21 cellular contexts compared by ENCODE assay signal in genomic region chr14:104373855-104374717, GRCh38.
"Had no signal": no experiment of that assay in that cellular context is flagged by ENCODE, and none has a peak within 500 bp of the region (broad histone marks: within the 10 kb centered on the region; RNA-seq: fewer than 3 reads in every experiment).

No MANE protein-coding gene starts in this region.

- H3K27ac Mint-ChIP-seq: dendritic cell treated with granulocyte-macrophage colony-stimulating factor and Interleukin-4, amounts not matched to agents 40 ng/mL and 50 ng/mL, for 4 days; immature natural killer cell; memory B cell; mesothelial cell of epicardium; natural killer cell had no signal

- H3K9me3 Mint-ChIP-seq: dendritic cell treated with granulocyte-macrophage colony-stimulating factor and Interleukin-4, amounts not matched to agents 40 ng/mL and 50 ng/mL, for 4 days; effector memory CD8-positive, alpha-beta T cell; mesothelial cell of epicardium; natural killer cell; neural crest cell had no signal

- ATAC-seq: effector memory CD8-positive, alpha-beta T cell; gastroesophageal sphincter; natural killer cell had no signal

- H3K36me3 Mint-ChIP-seq: immature natural killer cell, memory B cell, mesothelial cell of epicardium had no signal

- H3K4me1 ChIP-seq: esophagus squamous epithelium, gastroesophageal sphincter, parathyroid adenoma, stomach, transverse colon had no signal

- DNase-seq: effector memory CD8-positive, alpha-beta T cell; esophagus squamous epithelium; foreskin fibroblast; glutamatergic neuron; immature natural killer cell; left colon; natural killer cell; occipital lobe; stimulated activated CD4-positive, alpha-beta T cell treated with anti-CD3 and anti-CD28 coated beads, Interleukin-12 subunit alpha, Interleukin-12 subunit beta, amount 100 ng/mL, for 4 hours; stimulated activated naive CD4-positive, alpha-beta T cell; stomach; substantia nigra; transverse colon had no signal

- H3K9ac ChIP-seq: parathyroid adenoma had no signal

- H3K4me3 Mint-ChIP-seq: central memory CD8-positive, alpha-beta T cell; dendritic cell treated with granulocyte-macrophage colony-stimulating factor and Interleukin-4, amounts not matched to agents 40 ng/mL and 50 ng/mL, for 4 days; effector memory CD8-positive, alpha-beta T cell; immature natural killer cell; memory B cell; mesothelial cell of epicardium; natural killer cell; neural crest cell had no signal

- H3K4me3 ChIP-seq: esophagus squamous epithelium, gastroesophageal sphincter, stomach, thoracic aorta, transverse colon had no signal

- H2AFZ ChIP-seq: parathyroid adenoma had no signal

- H3K4me1 Mint-ChIP-seq: central memory CD8-positive, alpha-beta T cell; immature natural killer cell; mesothelial cell of epicardium had no signal

- H3K36me3 ChIP-seq: esophagus squamous epithelium, gastroesophageal sphincter, stomach, thoracic aorta, transverse colon had no signal

- H3K9me3 ChIP-seq: esophagus squamous epithelium, thoracic aorta, transverse colon had no signal

- H3K27me3 Mint-ChIP-seq: dendritic cell treated with granulocyte-macrophage colony-stimulating factor and Interleukin-4, amounts not matched to agents 40 ng/mL and 50 ng/mL, for 4 days had no signal

- H3K27ac ChIP-seq: esophagus squamous epithelium, gastroesophageal sphincter, parathyroid adenoma, stomach, thoracic aorta, transverse colon had no signal
